Comparison of ENCODE assay signal across 8 cellular contexts in the genomic region with DNA sequence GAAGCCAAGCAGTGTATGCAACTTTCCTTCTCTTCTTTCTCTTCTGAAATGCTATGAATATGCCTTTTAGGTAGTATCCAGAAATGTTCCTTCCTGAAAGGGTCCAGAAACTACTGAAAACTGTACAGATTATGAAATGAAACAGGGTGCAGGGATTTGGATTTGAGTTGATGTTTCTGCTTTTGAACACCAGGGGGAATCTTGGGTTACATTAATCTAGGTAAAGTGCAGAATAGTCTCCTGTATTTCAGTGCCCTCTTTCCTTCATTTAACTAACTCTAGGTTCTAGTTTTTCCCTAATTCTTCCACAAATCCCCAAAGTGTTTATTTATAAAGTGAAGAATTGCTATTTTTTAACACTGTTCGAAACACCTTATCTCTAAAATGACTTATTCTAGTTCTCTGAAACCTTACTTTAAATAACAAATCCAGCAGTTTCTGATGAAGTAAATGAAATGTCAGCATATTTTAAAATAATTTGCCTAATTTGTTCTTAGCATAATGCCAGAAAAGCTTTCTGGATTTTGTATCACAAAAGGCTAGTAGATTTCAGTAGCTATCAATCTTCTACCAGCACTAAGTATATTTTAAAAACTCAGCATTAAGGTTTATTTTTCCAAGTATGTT.
DNase-seq lines count a peak whose midpoint lies in the region; ATAC-seq and TF ChIP-seq lines count a peak whose summit lies in the region.

No MANE protein-coding gene starts in this region.

- H3K23ac ChIP-seq in mesendoderm (ENCODE audit: low read length), result no peak overlapping the region

- H3K27me3 ChIP-seq in PC-3 (ENCODE audit: low read length) (peaks cover 5% of the 10 kb centered on the region; the same call in 1 of the 2 replicates), mesendoderm (ENCODE audit: insufficient read depth, low read length, poor library complexity) (no peaks in the 10 kb centered on the region)

- WGBS in mesendoderm (ENCODE audit: extremely low coverage, insufficient coverage, low lambda C conversion rate), result no CpG with 5 or more reads among the region's 1 CpG

- H3K4me2 ChIP-seq in PC-3 (ENCODE audit: low read length) (no peak overlapping the region), mesendoderm (ENCODE audit: low read length) (no peak overlapping the region)

- TF ChIP-seq CTCF in HFF-Myc (IDR thresholded peaks at IDR 0.05; ENCODE audit: low read depth, low read length, missing control alignments), result peak; percentile 25
- peak; percentile 57; the same call in 1 of the 2 replicates for TF ChIP-seq CTCF in PC-3 (conservative IDR thresholded peaks at IDR 0.05; ENCODE audit: low read depth, low read length)
- no peak for TF ChIP-seq CTCF in coronary artery (IDR thresholded peaks at IDR 0.05)

- DNase-seq in EH (ENCODE audit: low read depth) (peak; percentile 17), HFF-Myc (ENCODE audit: extremely low read depth, low read depth) (no peak), PC-3 (peak; percentile 41), germinal center (ENCODE audit: low spot score) (peak; percentile 36), coronary artery (ENCODE audit: low spot score) (no peak), DMS153 (lab: John Stamatoyannopoulos, UW) (no peak), mesendoderm (no peak)
- DNase-seq in activated CD8-positive, alpha-beta memory T cell treated with anti-CD3 and anti-CD28 coated beads for 24 hours, result no peak

- POLR2A ChIA-PET in PC-3 (lab: Charles Lee; ENCODE audit: unreplicated experiment), result no interaction called here

- no peaks in the 10 kb centered on the region for H3K9me2 ChIP-seq in PC-3 (replicated peaks; ENCODE audit: low read length)

- no peak overlapping the region for H4K8ac ChIP-seq in mesendoderm (ENCODE audit: low read depth, low read length)

- H3F3A ChIP-seq in PC-3 (ENCODE audit: low read length, unreplicated experiment), result no peaks in the 10 kb centered on the region

- CTCF ChIA-PET in PC-3 (lab: Charles Lee), result no interaction called here

- H3K4me3 ChIP-seq in HFF-Myc (replicated peaks; ENCODE audit: low read depth, low read length) (no peak overlapping the region), PC-3 (ENCODE audit: low read length) (no peak overlapping the region), coronary artery (no peak overlapping the region), mesendoderm (ENCODE audit: low read length) (no peak overlapping the region)

- H4K5ac ChIP-seq in mesendoderm (ENCODE audit: low read length), result no peak overlapping the region

- no peaks in the 10 kb centered on the region for H3K36me3 ChIP-seq in PC-3 (ENCODE audit: low read depth, low read length)
- no peaks in the 10 kb centered on the region for H3K36me3 ChIP-seq in mesendoderm (ENCODE audit: control insufficient read depth, insufficient read depth, low read length)

- no peaks in the 10 kb centered on the region for H3K79me1 ChIP-seq in mesendoderm (ENCODE audit: low read length)

- intact Hi-C loops in PC-3 (cut with micrococcal nuclease), result loop anchor here (1.0 kb wide), 1 partner anchor 585 kb away; no protein-coding TSS in a partner anchor

- no peaks in the 10 kb centered on the region for H3K9me3 ChIP-seq in PC-3 (ENCODE audit: low read length)

- no peak overlapping the region for H3K4ac ChIP-seq in mesendoderm (ENCODE audit: low read depth, low read length)

- H3K79me2 ChIP-seq in PC-3 (ENCODE audit: low read length) (no peaks in the 10 kb centered on the region), mesendoderm (ENCODE audit: control insufficient read depth, insufficient read depth, low read length) (no peaks in the 10 kb centered on the region)

- H4K20me1 ChIP-seq in PC-3 (ENCODE audit: low read length), result no peaks in the 10 kb centered on the region

- H3K56ac ChIP-seq in mesendoderm (ENCODE audit: low read length), result no peak overlapping the region

- no TSS peak for BruUV-seq in PC-3 (replicated peaks; lab: Mats Ljungman, UMichigan)

- no peak overlapping the region for H2BK15ac ChIP-seq in mesendoderm (replicated peaks; ENCODE audit: low read depth)

- H3K4me1 ChIP-seq in PC-3 (ENCODE audit: insufficient read depth, low read length) (no peaks in the 10 kb centered on the region), mesendoderm (ENCODE audit: control insufficient read depth, low read depth, low read length) (no peaks in the 10 kb centered on the region)

- no peak overlapping the region for H2AK5ac ChIP-seq in mesendoderm (ENCODE audit: low read length)

- ATAC-seq in PC-3, result peak; percentile 58; the same call in 1 of the 2 replicates

- no peak overlapping the region for H3K18ac ChIP-seq in mesendoderm (ENCODE audit: low read length)

- no peak overlapping the region for H3K9ac ChIP-seq in PC-3 (ENCODE audit: low read length)
- no peak overlapping the region for H3K9ac ChIP-seq in mesendoderm (ENCODE audit: low read length)

- H2AFZ ChIP-seq in PC-3 (ENCODE audit: low read length), result no peak overlapping the region

- no peak overlapping the region for H3K27ac ChIP-seq in PC-3 (ENCODE audit: low read length)
- peak overlapping the region in 1 of 2 donors; percentile 20 for H3K27ac ChIP-seq in coronary artery
- no peak overlapping the region for H3K27ac ChIP-seq in mesendoderm (ENCODE audit: low read depth, low read length)

- H2BK5ac ChIP-seq in mesendoderm (ENCODE audit: low read length), result no peak overlapping the region

- H2BK120ac ChIP-seq in mesendoderm (ENCODE audit: low read depth, low read length), result no peak overlapping the region

Comparison
In these comparisons a context has a peak if more than half of its experiments do, and no peak if none do; other contexts are left out.
1. DNase-seq: peak in EH (single experiment), PC-3 (single experiment) and germinal center (single experiment); none in HFF-Myc (single experiment), coronary artery (single experiment), DMS153 (single experiment), activated CD8-positive, alpha-beta memory T cell treated with anti-CD3 and anti-CD28 coated beads for 24 hours (single experiment) and mesendoderm (single experiment).